Comparison of ENCODE assay signal across 26 cellular contexts in the genomic region with DNA sequence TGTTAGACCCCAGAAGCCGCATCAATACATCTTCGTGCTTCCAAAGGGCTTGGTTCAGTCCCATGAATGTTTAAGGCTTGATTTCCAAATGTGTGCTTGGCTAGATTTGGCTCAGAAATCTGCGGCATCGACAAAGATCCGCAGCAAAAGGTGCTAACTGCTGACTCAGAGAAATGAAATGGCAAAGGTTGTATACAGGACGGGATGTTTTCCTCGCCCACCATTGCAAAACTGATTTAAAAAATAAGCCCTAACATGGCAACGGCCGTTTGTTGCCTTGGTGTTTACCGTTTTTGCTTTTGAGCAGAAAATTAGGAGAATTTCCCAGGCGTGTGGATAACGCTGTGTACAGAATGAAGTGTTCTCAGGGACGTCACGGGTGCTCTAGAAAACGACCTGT.
"Had no signal": no experiment of that assay in that cellular context is flagged by ENCODE, and none has a peak within 500 bp of the region (broad histone marks: within the 10 kb centered on the region; RNA-seq: fewer than 3 reads in every experiment).

No MANE protein-coding gene starts in this region.

- FAIRE-seq: endothelial cell of umbilical vein, keratinocyte had no signal

- H3K27ac Mint-ChIP-seq: activated B cell treated with CpG ODN at 0.5 μM for 24 hours; activated CD8-positive, alpha-beta T cell treated with anti-CD3 and anti-CD28 coated beads for 36 hours; activated naive CD8-positive, alpha-beta T cell; activated T-helper 2 cell treated with anti-CD3 and anti-CD28 coated beads, Interferon-gamma antibody, Interleukin-2, Interleukin-4, amounts not matched to agents 10 μg/mL and 5 μg/mL and 100 μg/mL, durations not matched to agents 14 hours and 24 hours and 36 hours; effector memory CD8-positive, alpha-beta T cell; nephron; T-helper 2 cell treated with Interferon-gamma antibody and Interleukin-4, amounts not matched to agents 5 μg/mL and 100 μg/mL, for 36 hours had no signal

- H3K4me1 Mint-ChIP-seq: activated B cell treated with CpG ODN at 0.5 μM for 24 hours had no signal

- H3K79me2 ChIP-seq: hepatocyte had no signal

- DNase-seq: activated B cell treated with CpG ODN at 0.5 μM for 24 hours; activated CD4-positive, alpha-beta T cell treated with anti-CD3 and anti-CD28 coated beads, Interleukin-2, amount 50 U/mL, for 1 hour; activated CD8-positive, alpha-beta T cell treated with anti-CD3 and anti-CD28 coated beads for 36 hours; activated T-cell treated with anti-CD3 and anti-CD28 coated beads, Interleukin-2, amount 50 U/mL, for 4 hours; brain microvascular endothelial cell; dorsolateral prefrontal cortex; effector memory CD8-positive, alpha-beta T cell; mesenchymal stem cell; ovary; retina; stimulated activated naive CD4-positive, alpha-beta T cell; T-helper 1 cell had no signal

- H3K4me3 ChIP-seq: ascending aorta, coronary artery, dorsolateral prefrontal cortex, gastroesophageal sphincter, hepatocyte, ovary, prostate gland, suprapubic skin had no signal

- H3K4me3 Mint-ChIP-seq: activated B cell treated with CpG ODN at 0.5 μM for 24 hours; activated CD8-positive, alpha-beta T cell treated with anti-CD3 and anti-CD28 coated beads for 36 hours; activated naive CD8-positive, alpha-beta T cell; activated T-cell treated with anti-CD3 and anti-CD28 coated beads, Interleukin-2, amount 50 U/mL, for 4 hours; effector memory CD8-positive, alpha-beta T cell; nephron; T-helper 2 cell treated with Interferon-gamma antibody and Interleukin-4, amounts not matched to agents 5 μg/mL and 100 μg/mL, for 36 hours had no signal

- H3K36me3 ChIP-seq: ascending aorta, brain microvascular endothelial cell, gastroesophageal sphincter, neutrophil, ovary, prostate gland, suprapubic skin, tibial nerve had no signal

- H3K9me3 Mint-ChIP-seq: activated B cell treated with CpG ODN at 0.5 μM for 24 hours; activated CD8-positive, alpha-beta T cell treated with anti-CD3 and anti-CD28 coated beads for 36 hours; activated T-cell treated with anti-CD3 and anti-CD28 coated beads, Interleukin-2, amount 50 U/mL, for 4 hours; activated T-helper 2 cell treated with anti-CD3 and anti-CD28 coated beads, Interferon-gamma antibody, Interleukin-2, Interleukin-4, amounts not matched to agents 10 μg/mL and 5 μg/mL and 100 μg/mL, durations not matched to agents 14 hours and 24 hours and 36 hours; effector memory CD8-positive, alpha-beta T cell; nephron; T-helper 2 cell treated with Interferon-gamma antibody and Interleukin-4, amounts not matched to agents 5 μg/mL and 100 μg/mL, for 36 hours had no signal

- H3K27me3 ChIP-seq: ascending aorta, brain microvascular endothelial cell, hepatocyte, neutrophil, ovary, suprapubic skin, tibial nerve had no signal

- H3K27ac ChIP-seq: ascending aorta, brain microvascular endothelial cell, coronary artery, dorsolateral prefrontal cortex, gastroesophageal sphincter, hepatocyte, neutrophil, ovary, prostate gland, suprapubic skin had no signal

- H3K36me3 Mint-ChIP-seq: activated naive CD8-positive, alpha-beta T cell had no signal

- H3K4me1 ChIP-seq: ascending aorta, gastroesophageal sphincter, prostate gland had no signal

- H2AFZ ChIP-seq: hepatocyte had no signal

- H3K9me3 ChIP-seq: ascending aorta, gastroesophageal sphincter, neutrophil, ovary, prostate gland, suprapubic skin, tibial nerve had no signal

- H3K4me2 ChIP-seq: hepatocyte had no signal

- ATAC-seq: activated CD8-positive, alpha-beta T cell treated with anti-CD3 and anti-CD28 coated beads for 36 hours; activated T-cell treated with anti-CD3 and anti-CD28 coated beads, Interleukin-2, amount 50 U/mL, for 4 hours; effector memory CD8-positive, alpha-beta T cell; gastroesophageal sphincter had no signal
